10 cellular contexts compared by ENCODE assay signal in the genomic region with DNA sequence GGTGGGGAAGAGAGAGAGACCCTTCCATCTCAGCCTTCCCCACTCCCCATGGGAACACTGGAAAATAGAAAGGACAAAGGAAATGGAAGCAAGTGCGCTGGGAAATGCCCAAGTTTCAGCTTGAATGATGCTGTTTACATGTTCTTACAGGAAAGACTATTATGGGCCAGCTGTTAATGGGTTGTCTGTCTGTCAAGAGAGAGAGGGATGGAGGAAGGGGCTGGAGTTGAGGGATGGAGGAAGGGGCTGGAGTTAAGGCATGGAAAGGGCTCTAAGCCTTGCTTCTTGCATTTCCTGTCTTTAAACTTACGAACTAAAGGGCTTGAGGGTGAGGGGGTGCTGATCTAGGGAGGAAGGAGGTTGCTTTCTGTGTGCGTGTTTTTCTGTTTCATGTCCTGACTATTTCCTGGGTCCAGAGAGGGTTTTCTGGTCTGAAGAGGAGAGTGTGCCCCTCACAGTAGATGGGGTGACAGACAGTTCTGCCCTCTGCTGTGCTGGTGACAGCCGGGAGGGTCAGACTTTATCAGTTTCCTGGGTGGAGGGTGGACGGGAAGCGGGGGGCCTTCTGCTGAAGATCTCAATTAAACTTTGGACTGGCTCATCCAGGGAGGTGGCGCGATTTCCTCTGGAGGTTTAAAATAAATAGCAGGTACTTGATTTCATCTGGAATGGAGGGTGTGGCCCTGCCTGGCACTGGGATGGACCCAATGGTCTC. TPM values are rescaled to one million over a fixed set of nuclear protein-coding genes. Genes with fewer than 3 reads are reported as not detected.
DNase-seq lines count a peak whose midpoint lies in the region; ATAC-seq and TF ChIP-seq lines count a peak whose summit lies in the region.
"Had no signal": no experiment of that assay in that cellular context is flagged by ENCODE, and none has a peak within 500 bp of the region (broad histone marks: within the 10 kb centered on the region; RNA-seq: fewer than 3 reads in every experiment).

No MANE protein-coding gene starts in this region.

- H3F3A ChIP-seq in GM23338 (replicated peaks; ENCODE audit: low read depth) = no peaks in the 10 kb centered on the region

- H3K4me3 Mint-ChIP-seq in GM23338 = peak overlapping the region; percentile 7; the same call in 1 of the 3 replicates

- peaks cover 40% of the 10 kb centered on the region for H3K4me1 Mint-ChIP-seq in GM23338

- H3K36me3 ChIP-seq in GM23338 (ENCODE audit: insufficient read depth) (no peaks in the 10 kb centered on the region), WERI-Rb-1 (no peaks in the 10 kb centered on the region), right atrium auricular region (no peaks in the 10 kb centered on the region), skeletal muscle tissue (ENCODE audit: control insufficient read depth in 3 of 3, insufficient read depth in 3 of 3, low read length in 3 of 3) (no peaks in the 10 kb centered on the region)

- TF ChIP-seq CTCF in GM23338 (conservative IDR thresholded peaks at IDR 0.05; ENCODE audit: low read depth in 2 of 2) (no peak), WERI-Rb-1 (IDR thresholded peaks at IDR 0.05; ENCODE audit: low read depth, low read length) (no peak), right atrium auricular region (IDR thresholded peaks at IDR 0.05) (no peak)

- H3K9me2 ChIP-seq in GM23338 (ENCODE audit: insufficient read depth) = no peaks in the 10 kb centered on the region

- H3K36me3 Mint-ChIP-seq in GM23338 (ENCODE audit: low read depth) = no peaks in the 10 kb centered on the region

- H3K9me3 ChIP-seq in WERI-Rb-1 (ENCODE audit: severe bottlenecking) (no peaks in the 10 kb centered on the region), right atrium auricular region (no peaks in the 10 kb centered on the region), skeletal muscle tissue (ENCODE audit: control insufficient read depth in 3 of 3, low read length in 3 of 3) (no peaks in the 10 kb centered on the region)

- H3K27me3 Mint-ChIP-seq in GM23338 (ENCODE audit: insufficient read depth, low read depth, poor library complexity) = peaks cover 13% of the 10 kb centered on the region

- no peak overlapping the region for H3K4me3 ChIP-seq in GM23338
- no peak overlapping the region for H3K4me3 ChIP-seq in WERI-Rb-1 (ENCODE audit: low read depth, low read length)
- H3K4me3 ChIP-seq in right atrium auricular region = no peak overlapping the region
- no peak overlapping the region for H3K4me3 ChIP-seq in skeletal muscle tissue (ENCODE audit: low read length in 3 of 3)

- ATAC-seq in GM23338 (no peak), esophagus mucosa (no peak), HG03521 (IDR thresholded peaks at IDR 0.05; ENCODE audit: unreplicated experiment) (no peak)

- H4K20me1 ChIP-seq in GM23338 (replicated peaks; ENCODE audit: insufficient read depth) = no peaks in the 10 kb centered on the region

- no peak overlapping the region for H3K27ac ChIP-seq in GM23338 (ENCODE audit: low read depth)
- peak overlapping the region; percentile 29; the same call in 1 of the 2 replicates for H3K27ac ChIP-seq in WERI-Rb-1
- H3K27ac ChIP-seq in right atrium auricular region = peak overlapping the region; percentile 44 to 67
- peak overlapping the region; percentile 64 for H3K27ac ChIP-seq in skeletal muscle tissue (ENCODE audit: low read depth, low read length)

- H3K27me3 ChIP-seq in GM23338 (ENCODE audit: insufficient read depth) (no peaks in the 10 kb centered on the region), WERI-Rb-1 (ENCODE audit: insufficient read depth, low read depth, severe bottlenecking) (no peaks in the 10 kb centered on the region), right atrium auricular region (no peaks in the 10 kb centered on the region), skeletal muscle tissue (ENCODE audit: control insufficient read depth in 3 of 3, insufficient read depth in 3 of 3, low read length in 3 of 3) (no peaks in the 10 kb centered on the region)

- H3K4me1 ChIP-seq in GM23338 (ENCODE audit: insufficient read depth) = peaks cover 33% of the 10 kb centered on the region
- H3K4me1 ChIP-seq in right atrium auricular region = peaks cover 0 to 64% of the 10 kb centered on the region in 2 donors
- H3K4me1 ChIP-seq in skeletal muscle tissue (ENCODE audit: control insufficient read depth in 3 of 3, insufficient read depth in 3 of 3, low read length in 3 of 3) = peaks cover 20 to 32% (median 30%) of the 10 kb centered on the region in 3 donors

- H3K9ac ChIP-seq in skeletal muscle tissue (ENCODE audit: low read depth in 1 of 3, low read length in 3 of 3) = no peak overlapping the region

- DNase-seq in GM23338 (ENCODE audit: low spot score) (peak; percentile 53), WERI-Rb-1 (no peak), right atrium auricular region (ENCODE audit: low spot score) (no peak), amniotic stem cell (lab: John Stamatoyannopoulos, UW) (no peak)
- DNase-seq: activated effector memory CD4-positive, alpha-beta T cell treated with anti-CD3 and anti-CD28 coated beads, Interleukin-2, amount 50 U/mL, for 16 hours; GF-D8; NCI-H345 had no signal

- no peak overlapping the region; the same call in 1 of the 2 replicates for H3K27ac Mint-ChIP-seq in GM23338

- H2AFZ ChIP-seq in GM23338 = no peak overlapping the region

- H3K4me2 ChIP-seq in GM23338 = peak overlapping the region; percentile 34

- peaks cover under 1% of the 10 kb centered on the region; the same call in 2 of the 3 replicates for H3K9me3 Mint-ChIP-seq in GM23338

- H3K79me2 ChIP-seq in GM23338 (replicated peaks; ENCODE audit: insufficient read depth) = no peaks in the 10 kb centered on the region

TF ChIP-seq in GM23338, 12 proteins besides CTCF, POLR2A, EP300 and RAD21 (continues in another document):
- TF ChIP-seq EZH2 (IDR thresholded peaks at IDR 0.05; ENCODE audit: low read depth, unreplicated experiment) (no peak), NANOG (IDR thresholded peaks at IDR 0.05; ENCODE audit: borderline replicate concordance) (no peak), CREB1 (CRISPR knock-in tag; IDR thresholded peaks at IDR 0.05; ENCODE audit: low read depth) (no peak), ZNF114 (CRISPR knock-in tag; IDR thresholded peaks at IDR 0.05) (no peak), EZH2phosphoT487 (IDR thresholded peaks at IDR 0.05; ENCODE audit: unreplicated experiment) (no peak), STAT1 (IDR thresholded peaks at IDR 0.05; ENCODE audit: unreplicated experiment) (no peak), ZNF331 (CRISPR knock-in tag; IDR thresholded peaks at IDR 0.05; ENCODE audit: low read depth) (no peak), POLR2AphosphoS5 (IDR thresholded peaks at IDR 0.05; ENCODE audit: low read depth) (no peak), JUNB (IDR thresholded peaks at IDR 0.05; ENCODE audit: unreplicated experiment) (no peak)
- TF ChIP-seq, protein P1, sequence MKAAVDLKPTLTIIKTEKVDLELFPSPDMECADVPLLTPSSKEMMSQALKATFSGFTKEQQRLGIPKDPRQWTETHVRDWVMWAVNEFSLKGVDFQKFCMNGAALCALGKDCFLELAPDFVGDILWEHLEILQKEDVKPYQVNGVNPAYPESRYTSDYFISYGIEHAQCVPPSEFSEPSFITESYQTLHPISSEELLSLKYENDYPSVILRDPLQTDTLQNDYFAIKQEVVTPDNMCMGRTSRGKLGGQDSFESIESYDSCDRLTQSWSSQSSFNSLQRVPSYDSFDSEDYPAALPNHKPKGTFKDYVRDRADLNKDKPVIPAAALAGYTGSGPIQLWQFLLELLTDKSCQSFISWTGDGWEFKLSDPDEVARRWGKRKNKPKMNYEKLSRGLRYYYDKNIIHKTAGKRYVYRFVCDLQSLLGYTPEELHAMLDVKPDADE (IDR thresholded peaks at IDR 0.05) = no peak

RNA-seq across cellular contexts. Expression of gene GRK5, which starts 30.5 kb away (rescaled TPM):
- total RNA-seq in GM23338 (2014; rRNA removed; shearing (Covaris generic)) = 0.74 and 2.0 TPM in 2 replicates
- polyA plus RNA-seq in GM23338 (2016; fragmentation: Nextera tagmentation; extraction: Ambion mirVana) = 0.50 and 0.53 TPM in 2 replicates
- 10 to 100 TPM; 19.2 to 53.8 TPM for total RNA-seq in right atrium auricular region
- total RNA-seq in skeletal muscle tissue = 12.5 TPM
- total RNA-seq in esophagus mucosa = 3.7 TPM

RNA-seq across cellular contexts. Expression of gene PRDX3, which starts 59.3 kb away (rescaled TPM):
- total RNA-seq in GM23338 (2014; rRNA removed; shearing (Covaris generic)) = 285 and 314 TPM in 2 replicates
- polyA plus RNA-seq in GM23338 (2016; fragmentation: Nextera tagmentation; extraction: Ambion mirVana) = 262 and 275 TPM in 2 replicates
- total RNA-seq in right atrium auricular region = 100 to 1,000 TPM; 168 to 250 TPM
- total RNA-seq in skeletal muscle tissue = 89.2 TPM
- 72.1 TPM for total RNA-seq in esophagus mucosa
